18 cellular contexts compared by ENCODE assay signal in the genomic region with DNA sequence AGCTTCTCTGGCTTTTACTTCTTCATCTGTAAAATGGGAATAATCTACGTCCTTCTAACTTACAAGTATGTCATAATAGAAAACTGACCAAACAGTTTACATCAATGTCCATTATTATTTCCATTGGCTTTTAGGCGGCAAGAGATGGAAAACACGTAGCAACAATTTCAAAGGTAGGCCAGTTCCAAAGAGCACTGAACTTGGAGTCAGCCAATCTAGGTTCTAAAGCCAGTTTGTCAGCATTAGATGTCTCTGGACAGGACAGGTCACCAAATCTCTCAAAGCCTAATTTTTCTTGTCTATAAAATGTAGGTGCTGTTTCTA. TPM values are rescaled to one million over a fixed set of nuclear protein-coding genes. Genes with fewer than 3 reads are reported as not detected.
DNase-seq lines count a peak whose midpoint lies in the region; ATAC-seq and TF ChIP-seq lines count a peak whose summit lies in the region.
"Had no signal": no experiment of that assay in that cellular context is flagged by ENCODE, and none has a peak within 500 bp of the region (broad histone marks: within the 10 kb centered on the region; RNA-seq: fewer than 3 reads in every experiment).

No MANE protein-coding gene starts in this region.

- H3K27me3 ChIP-seq in gastroesophageal sphincter (no peaks in the 10 kb centered on the region), rectal smooth muscle tissue (ENCODE audit: control insufficient read depth, insufficient read depth, low read length) (no peaks in the 10 kb centered on the region), tibial artery (no peaks in the 10 kb centered on the region)

- no peak for ATAC-seq in gastroesophageal sphincter

- peaks cover 63 to 100% (median 63%) of the 10 kb centered on the region in 3 donors for H3K4me1 ChIP-seq in gastroesophageal sphincter
- H3K4me1 ChIP-seq in rectal smooth muscle tissue (ENCODE audit: control insufficient read depth, insufficient read depth, low read length), result peaks cover 64% of the 10 kb centered on the region
- H3K4me1 ChIP-seq in tibial artery, result peaks cover 15 to 90% (median 73%) of the 10 kb centered on the region in 4 donors

- intact Hi-C loops in tibial artery (cut with DNase I; ENCODE audit: low total_unique reads), result no loop called here

- peaks cover 0 to 9% of the 10 kb centered on the region in 2 donors for H3K36me3 ChIP-seq in gastroesophageal sphincter
- peaks cover 2% of the 10 kb centered on the region for H3K36me3 ChIP-seq in rectal smooth muscle tissue (ENCODE audit: control insufficient read depth, insufficient read depth, low read length)
- H3K36me3 ChIP-seq in tibial artery, result no peaks in the 10 kb centered on the region

- TF ChIP-seq POLR2A in gastroesophageal sphincter (IDR thresholded peaks at IDR 0.05), result no peak

- no peak overlapping the region for H3K9ac ChIP-seq in rectal smooth muscle tissue (ENCODE audit: low read length)

- H3K4me3 ChIP-seq in gastroesophageal sphincter, result no peak overlapping the region
- H3K4me3 ChIP-seq in rectal smooth muscle tissue (ENCODE audit: low read length), result no peak overlapping the region
- H3K4me3 ChIP-seq in tibial artery, result no peak overlapping the region

- TF ChIP-seq EP300 in gastroesophageal sphincter (IDR thresholded peaks at IDR 0.05), result no peak

- WGBS in gastroesophageal sphincter (ENCODE audit: low coverage in 1 of 2), 2 donors, result 75 to 80% methylated on average over 1 to 3 of the region's 3 CpGs

- TF ChIP-seq CTCF in gastroesophageal sphincter (IDR thresholded peaks at IDR 0.05) (no peak), tibial artery (IDR thresholded peaks at IDR 0.05) (no peak)

- DNase-seq in tibial artery (no peak), HuH-7 (ENCODE audit: low spot score) (no peak), NCI-H226 (no peak), GM03348 (ENCODE audit: low spot score) (no peak)
- DNase-seq: CD4-positive, alpha-beta memory T cell; DND-41; GDM1; GOT3; KBM-7; NCI-H1092; NCI-H1694; NCI-H2107 had no signal

- H3K9me3 ChIP-seq in gastroesophageal sphincter (no peaks in the 10 kb centered on the region), tibial artery (no peaks in the 10 kb centered on the region)

- H3K27ac ChIP-seq in cingulate gyrus (ENCODE audit: low read depth, low read length) (peak overlapping the region; percentile 34), gastroesophageal sphincter (peak overlapping the region; percentile 94 to 99 (median 96)), rectal smooth muscle tissue (ENCODE audit: low read depth, low read length) (peak overlapping the region; percentile 33), tibial artery (peak overlapping the region; percentile 83 to 88)
- H3K27ac ChIP-seq: HL-60, RWPE1 had no signal

RNA-seq across cellular contexts. Expression of a gene that starts 17.6 kb away (rescaled TPM):
- total RNA-seq in gastroesophageal sphincter, result 100 to 1,000 TPM in 3 of 4 donors, 10 to 100 TPM in 1; 59.4 to 186 (median 126) TPM
- total RNA-seq: B cell had no signal

Comparison
In these comparisons a context has a peak if more than half of its experiments do, and no peak if none do; other contexts are left out.
1. H3K27ac ChIP-seq: peak in every context shown above with its lines; median percentile 96 in gastroesophageal sphincter; 86 in tibial artery; 34 in cingulate gyrus; 33 in rectal smooth muscle tissue.